ENCODE assay signal across 8 cellular contexts in genomic region chr14:89417469-89418225, GRCh38. TPM values are rescaled to one million over a fixed set of nuclear protein-coding genes. Genes with fewer than 3 reads are reported as not detected.
DNase-seq lines count a peak whose midpoint lies in the region; ATAC-seq lines count a peak whose summit lies in the region.

No MANE protein-coding gene starts in this region.

- peak; percentile 50 for ATAC-seq in GM21423 (IDR thresholded peaks at IDR 0.05; ENCODE audit: unreplicated experiment)

- DNase-seq in DMS79 (lab: John Stamatoyannopoulos, UW) (peak; percentile 42), HuH-7 (ENCODE audit: low spot score) (peak; percentile 55), RPMI8226 (peak; percentile 78), foreskin melanocyte (peak; percentile 24), occipital lobe (lab: John Stamatoyannopoulos, UW) (peak; percentile 69), ureter (ENCODE audit: low spot score) (peak; percentile 75)
- peak; percentile 41 for DNase-seq in activated effector memory CD4-positive, alpha-beta T cell treated with Interleukin-2 at 50 U/mL for 16 hours

RNA-seq across cellular contexts. Expression of gene FOXN3, which starts 0.6 kb away (rescaled TPM):
- total RNA-seq in occipital lobe (36.8 TPM), ureter (91.7 TPM)

Comparison
In these comparisons a context has a peak if more than half of its experiments do, and no peak if none do; other contexts are left out.
1. Peak in every context shown above with its lines: DNase-seq and ATAC-seq.
2. DNase-seq: peak in every context shown above with its lines; median percentile 78 in RPMI8226; 75 in ureter; 69 in occipital lobe; 55 in HuH-7; 42 in DMS79; 41 in activated effector memory CD4-positive, alpha-beta T cell treated with Interleukin-2 at 50 U/mL for 16 hours; 24 in foreskin melanocyte.